Comparison of ENCODE assay signal across 29 cellular contexts in the genomic region with DNA sequence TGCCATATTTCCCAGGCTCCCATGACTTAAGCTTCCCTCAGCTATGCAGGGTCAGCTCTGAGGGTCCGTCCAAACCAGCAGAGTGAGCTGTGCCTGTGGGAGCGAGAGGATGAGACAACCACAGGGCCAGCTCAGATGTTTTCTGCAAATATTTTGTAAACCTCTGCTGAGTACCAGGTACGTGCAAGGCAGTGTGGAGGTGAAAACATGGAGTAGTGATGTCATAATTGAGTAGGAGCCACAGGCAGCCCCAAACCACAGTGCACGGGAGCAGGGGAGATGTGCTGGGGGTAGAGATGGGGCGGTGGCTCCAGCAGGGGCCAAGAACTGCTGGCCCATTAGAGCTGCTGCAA.
"Had no signal": no experiment of that assay in that cellular context is flagged by ENCODE, and none has a peak within 500 bp of the region (broad histone marks: within the 10 kb centered on the region; RNA-seq: fewer than 3 reads in every experiment).

No MANE protein-coding gene starts in this region.

- H3K9ac ChIP-seq: parathyroid adenoma had no signal

- ATAC-seq: left colon; left lung; lower lobe of right lung; natural killer cell; psoas muscle; sciatic nerve; stimulated activated naive B cell treated with anti-CD40 and anti-IgM and Interleukin-4, amounts not matched to agents 10 μg/mL and 1 μg/mL and 100 μg/mL, for 72 hours; stimulated activated naive CD8-positive, alpha-beta T cell treated with anti-CD3 and anti-CD28 coated beads, Interleukin-15, Interleukin-2, amounts not matched to agents 100 U/mL and 50 U/mL, for 24 hours had no signal

- H3K4me1 ChIP-seq: left lung, lower lobe of right lung, parathyroid adenoma, psoas muscle, right atrium auricular region, stomach, testis, thyroid gland, upper lobe of left lung, vagina had no signal

- H3K36me3 Mint-ChIP-seq: mesothelial cell of epicardium; naive B cell; natural killer cell; stimulated activated naive B cell treated with anti-CD40 and anti-IgM and Interleukin-4, amounts not matched to agents 10 μg/mL and 1 μg/mL and 100 μg/mL, for 72 hours had no signal

- H3K27ac Mint-ChIP-seq: mesothelial cell of epicardium; naive B cell; natural killer cell; stimulated activated naive B cell treated with anti-CD40 and anti-IgM and Interleukin-4, amounts not matched to agents 10 μg/mL and 1 μg/mL and 100 μg/mL, for 72 hours had no signal

- H3K79me2 ChIP-seq: parathyroid adenoma had no signal

- H2AFZ ChIP-seq: parathyroid adenoma had no signal

- H3K27me3 ChIP-seq: right atrium auricular region, testis, thyroid gland, transverse colon, upper lobe of left lung, vagina had no signal

- H3K4me3 Mint-ChIP-seq: mesothelial cell of epicardium; naive B cell; natural killer cell; stimulated activated naive B cell treated with anti-CD40 and anti-IgM and Interleukin-4, amounts not matched to agents 10 μg/mL and 1 μg/mL and 100 μg/mL, for 72 hours had no signal

- H3K27ac ChIP-seq: left lung, lower lobe of right lung, neutrophil, parathyroid adenoma, psoas muscle, right atrium auricular region, skin epidermis, stomach, testis, thyroid gland, transverse colon, upper lobe of left lung, vagina had no signal

- H3K9me3 ChIP-seq: left lung, lower lobe of right lung, neutrophil, psoas muscle, right atrium auricular region, testis, thyroid gland, transverse colon, upper lobe of left lung, vagina had no signal

- H3K36me3 ChIP-seq: left lung, lower lobe of right lung, neutrophil, right atrium auricular region, stomach, thyroid gland, transverse colon, upper lobe of left lung, vagina had no signal

- DNase-seq: hippocampal formation; kidney; left colon; left lung; lower lobe of right lung; mammary epithelial cell; mesendoderm; naive B cell; natural killer cell; occipital lobe; psoas muscle; stimulated activated CD4-positive, alpha-beta T cell treated with anti-CD3 and anti-CD28 coated beads, Interleukin-12 subunit alpha, Interleukin-12 subunit beta, amount 100 ng/mL, for 4 hours; stimulated activated CD4-positive, alpha-beta T cell treated with anti-CD3 and anti-CD28 coated beads, Interleukin-15, amount 100 ng/mL, for 24 hours; stimulated activated CD4-positive, alpha-beta T cell treated with anti-CD3 and anti-CD28 coated beads, Interleukin-2, amount 100 ng/mL, for 24 hours; stimulated activated CD4-positive, alpha-beta T cell treated with anti-CD3 and anti-CD28 coated beads, Interleukin-4, amount 100 ng/mL, for 1 hour; stimulated activated naive B cell treated with anti-CD40 and anti-IgM and Interleukin-4, amounts not matched to agents 10 μg/mL and 1 μg/mL and 100 μg/mL, for 72 hours; stimulated activated naive CD8-positive, alpha-beta T cell treated with anti-CD3 and anti-CD28 coated beads, Interleukin-15, Interleukin-2, amounts not matched to agents 100 U/mL and 50 U/mL, for 24 hours; stomach; testis; thyroid gland; transverse colon; upper lobe of left lung had no signal

- H3K9me3 Mint-ChIP-seq: mesothelial cell of epicardium; naive B cell; natural killer cell; stimulated activated naive B cell treated with anti-CD40 and anti-IgM and Interleukin-4, amounts not matched to agents 10 μg/mL and 1 μg/mL and 100 μg/mL, for 72 hours had no signal

- H3K4me3 ChIP-seq: left lung, lower lobe of right lung, psoas muscle, right atrium auricular region, skin epidermis, stomach, testis, thyroid gland, transverse colon, upper lobe of left lung, vagina had no signal

- H3K4me1 Mint-ChIP-seq: mesothelial cell of epicardium; naive B cell; natural killer cell; stimulated activated naive B cell treated with anti-CD40 and anti-IgM and Interleukin-4, amounts not matched to agents 10 μg/mL and 1 μg/mL and 100 μg/mL, for 72 hours had no signal
